In the genomic region with DNA sequence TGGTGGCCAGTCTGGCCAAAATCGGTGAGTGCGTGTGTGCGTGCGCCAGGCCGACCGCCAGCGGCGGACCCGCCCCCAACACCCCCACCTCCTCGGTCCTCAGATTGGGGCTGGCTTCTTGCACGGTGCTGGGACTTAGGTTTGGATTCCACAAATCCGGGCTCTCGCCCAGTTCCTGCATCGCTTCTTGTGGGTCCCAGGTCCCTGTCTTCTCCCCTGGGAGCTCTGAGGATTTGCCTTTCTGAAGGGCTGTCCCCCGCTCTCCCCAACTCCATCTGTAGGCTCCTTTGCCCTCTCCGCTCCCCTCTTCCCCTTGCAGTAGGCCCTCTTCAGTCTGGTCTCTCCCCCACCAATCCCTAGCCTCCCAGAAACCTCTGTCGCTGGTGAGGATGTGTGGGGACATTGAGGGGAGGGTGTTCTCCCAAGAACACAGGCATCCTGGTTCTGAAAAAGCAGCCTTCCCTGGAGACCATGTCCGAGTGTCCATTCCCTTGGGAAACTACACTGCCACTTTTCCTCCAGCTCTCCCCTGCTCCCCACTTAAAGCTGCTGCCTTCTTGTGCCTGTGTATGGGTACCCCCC, we compare ENCODE assay signal across 8 cellular contexts. TPM values are rescaled to one million over a fixed set of nuclear protein-coding genes. Genes with fewer than 3 reads are reported as not detected.
DNase-seq lines count a peak whose midpoint lies in the region; ATAC-seq and TF ChIP-seq lines count a peak whose summit lies in the region.

No MANE protein-coding gene starts in this region.

- H3K27me3 ChIP-seq in cardiac muscle cell = peaks cover 14% of the 10 kb centered on the region
- H3K27me3 ChIP-seq in ascending aorta = peaks cover 6% of the 10 kb centered on the region
- no peaks in the 10 kb centered on the region for H3K27me3 ChIP-seq in upper lobe of right lung

- H3K9me3 ChIP-seq in cardiac muscle cell (ENCODE audit: low read depth) (no peaks in the 10 kb centered on the region), ascending aorta (no peaks in the 10 kb centered on the region), upper lobe of right lung (no peaks in the 10 kb centered on the region)

- H3K4me1 ChIP-seq in cardiac muscle cell (ENCODE audit: low read depth) (peaks cover 5% of the 10 kb centered on the region), ascending aorta (peaks cover 26 to 31% of the 10 kb centered on the region in 2 donors), upper lobe of right lung (peaks cover 26% of the 10 kb centered on the region)

- no peak for TF ChIP-seq POLR2A in lower leg skin (IDR thresholded peaks at IDR 0.05)

- DNase-seq in cardiac muscle cell (ENCODE audit: low read depth in 1 of 2, low spot score in 1 of 2) (peak in 1 of 2 donors; percentile 8), left ventricle myocardium superior (no peak), ascending aorta (ENCODE audit: low spot score in 2 of 2) (no peak), lower leg skin (ENCODE audit: low spot score in 2 of 2) (no peak), upper lobe of right lung (no peak), GM19238 (ENCODE audit: insufficient read length, low spot score) (no peak)
- no peak for DNase-seq in activated effector memory CD4-positive, alpha-beta T cell treated with Interleukin-2 at 50 U/mL for 16 hours

- no peak for TF ChIP-seq CTCF in cardiac muscle cell (IDR thresholded peaks at IDR 0.05; ENCODE audit: low read depth, low read length)
- TF ChIP-seq CTCF in ascending aorta (IDR thresholded peaks at IDR 0.05) = no peak
- no peak for TF ChIP-seq CTCF in lower leg skin (IDR thresholded peaks at IDR 0.05)
- peak; percentile 1 for TF ChIP-seq CTCF in upper lobe of right lung (IDR thresholded peaks at IDR 0.05)

- H3K27ac ChIP-seq in cardiac muscle cell = no peak overlapping the region
- H3K27ac ChIP-seq in ascending aorta = no peak overlapping the region
- no peak overlapping the region for H3K27ac ChIP-seq in upper lobe of right lung

- intact Hi-C loops in left ventricle myocardium superior (cut with micrococcal nuclease) = no loop called here
- intact Hi-C loops in ascending aorta (cut with DNase I) = loop anchor here (10.0 kb wide), 3 partner anchors 416 to 596 kb away; partner anchors contain the start of genes ACD, C16orf86, CENPT and ENKD1
- intact Hi-C loops in lower leg skin (cut with DNase I; ENCODE audit: low total_unique reads) = no loop called here
- intact Hi-C loops in upper lobe of right lung (cut with DNase I) = no loop called here

- H3K4me3 ChIP-seq in cardiac muscle cell (peak overlapping the region; percentile 58), ascending aorta (peak overlapping the region; percentile 69 to 71), lower leg skin (ENCODE audit: low read depth, poor library complexity, severe bottlenecking) (peak overlapping the region; percentile 9), upper lobe of right lung (peak overlapping the region; percentile 70)

- ATAC-seq in left ventricle myocardium superior = no peak
- ATAC-seq in upper lobe of right lung = no peak
- no peak for ATAC-seq in HG03280 (IDR thresholded peaks at IDR 0.05; ENCODE audit: unreplicated experiment)

- H3K36me3 ChIP-seq in cardiac muscle cell = no peaks in the 10 kb centered on the region
- H3K36me3 ChIP-seq in ascending aorta = no peaks in the 10 kb centered on the region
- H3K36me3 ChIP-seq in upper lobe of right lung = no peaks in the 10 kb centered on the region

- 18 to 29% methylated on average over 12 to 18 of the region's 18 CpGs for WGBS in lower leg skin, 2 donors

RNA-seq across cellular contexts. Expression of gene SLC9A5, which starts 0.5 kb away (rescaled TPM):
- total RNA-seq in cardiac muscle cell (1.6 and 4.6 TPM in 2 replicates), left ventricle myocardium superior (1.2 TPM), ascending aorta (13.5 TPM), lower leg skin (under 1 TPM; 0.04 to 0.83 (median 0.64) TPM), upper lobe of right lung (2.4 TPM)
- 4.5 and 8.4 TPM in 2 replicates for polyA plus RNA-seq in cardiac muscle cell

RNA-seq across cellular contexts. Expression of gene FHOD1, which starts 2.0 kb away (rescaled TPM):
- total RNA-seq in cardiac muscle cell (12.0 and 17.9 TPM in 2 replicates), left ventricle myocardium superior (14.5 TPM), ascending aorta (20.2 TPM), lower leg skin (10 to 100 TPM in 1 of 4 donors, 1 to 10 TPM in 3; 6.3 to 15.6 (median 8.4) TPM), upper lobe of right lung (94.9 TPM)
- polyA plus RNA-seq in cardiac muscle cell = 18.5 and 21.7 TPM in 2 replicates

RNA-seq across cellular contexts. Expression of gene TMEM208, which starts 22.3 kb away (rescaled TPM):
- total RNA-seq in cardiac muscle cell = 29.6 and 30.2 TPM in 2 replicates
- 64.5 and 89.0 TPM in 2 replicates for polyA plus RNA-seq in cardiac muscle cell
- total RNA-seq in left ventricle myocardium superior = 11.7 TPM
- total RNA-seq in ascending aorta = 8.3 TPM
- total RNA-seq in lower leg skin = 10 to 100 TPM; 20.8 to 40.3 (median 31.0) TPM
- 39.3 TPM for total RNA-seq in upper lobe of right lung

RNA-seq across cellular contexts. Expression of gene PLEKHG4, which starts 30.1 kb away (rescaled TPM):
- 3.6 and 6.8 TPM in 2 replicates for total RNA-seq in cardiac muscle cell
- polyA plus RNA-seq in cardiac muscle cell = 1.0 and 5.2 TPM in 2 replicates
- 1.5 TPM for total RNA-seq in left ventricle myocardium superior
- 3.7 TPM for total RNA-seq in ascending aorta
- 10 to 100 TPM; 16.6 to 28.0 (median 21.2) TPM for total RNA-seq in lower leg skin
- total RNA-seq in upper lobe of right lung = 16.2 TPM

RNA-seq across cellular contexts. Expression of gene ELMO3, which starts 50.3 kb away (rescaled TPM):
- total RNA-seq in cardiac muscle cell (0.28 and 1.1 TPM in 2 replicates), left ventricle myocardium superior (0.79 TPM), ascending aorta (not detected), lower leg skin (10 to 100 TPM; 37.2 to 62.2 (median 51.6) TPM), upper lobe of right lung (17.5 TPM)
- 0.15 and 0.97 TPM in 2 replicates for polyA plus RNA-seq in cardiac muscle cell

Comparison
In these comparisons a context has a peak if more than half of its experiments do, and no peak if none do; other contexts are left out.
1. H3K4me3 ChIP-seq: peak in every context shown above with its lines; median percentile 70 in ascending aorta; 70 in upper lobe of right lung; 58 in cardiac muscle cell; 9 in lower leg skin.